ENCODE assay signal across 1 cellular context in genomic region chr1:9428601-9429368, GRCh38.
TF ChIP-seq lines count a peak whose summit lies in the region.

No MANE protein-coding gene starts in this region.

TF ChIP-seq in HCT116, 20 proteins besides CTCF, POLR2A, EP300 and RAD21 (continued from another document):
- peak; percentile 98 for TF ChIP-seq SRF (IDR thresholded peaks at IDR 0.05; ENCODE audit: low read depth)
